14 cellular contexts compared by ENCODE assay signal in the genomic region with DNA sequence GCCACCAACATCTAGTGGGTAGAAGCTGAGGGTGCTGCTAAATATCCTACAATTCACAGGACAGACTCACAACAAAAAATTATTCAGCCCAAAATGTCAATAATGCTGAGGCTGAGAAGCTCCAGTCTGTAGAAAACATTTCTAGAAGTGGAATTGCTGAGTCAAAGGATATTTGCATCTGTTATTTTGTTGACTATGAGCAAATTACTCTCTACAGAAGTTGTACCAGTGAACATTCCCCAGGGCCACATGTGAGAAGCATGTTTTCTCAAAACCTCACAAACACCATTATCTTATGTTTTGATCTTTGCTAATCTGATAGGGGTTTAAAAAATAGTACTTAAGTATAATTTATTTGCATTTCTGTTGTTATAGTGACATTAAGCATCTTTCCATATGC.
DNase-seq lines count a peak whose midpoint lies in the region; ATAC-seq lines count a peak whose summit lies in the region.
"Had no signal": no experiment of that assay in that cellular context is flagged by ENCODE, and none has a peak within 500 bp of the region (broad histone marks: within the 10 kb centered on the region; RNA-seq: fewer than 3 reads in every experiment).

No MANE protein-coding gene starts in this region.

- H3K4me3 ChIP-seq in SK-N-MC, result no peak overlapping the region
- no peak overlapping the region for H3K4me3 ChIP-seq in effector memory CD4-positive, alpha-beta T cell (ENCODE audit: insufficient read depth, low read depth, low read length, poor library complexity, severe bottlenecking)
- H3K4me3 ChIP-seq: adrenal gland, left ventricle myocardium inferior had no signal

- no peak overlapping the region for H3K27ac ChIP-seq in SK-N-MC
- peak overlapping the region; percentile 78 for H3K27ac ChIP-seq in effector memory CD4-positive, alpha-beta T cell (ENCODE audit: insufficient read depth, low read length, poor library complexity, severe bottlenecking)
- H3K27ac ChIP-seq: adrenal gland, left ventricle myocardium inferior had no signal

- H3K36me3 ChIP-seq in SK-N-MC (ENCODE audit: insufficient read depth, low read length), result no peaks in the 10 kb centered on the region
- H3K36me3 ChIP-seq in effector memory CD4-positive, alpha-beta T cell (ENCODE audit: control insufficient read depth, insufficient read depth, low read length), result peaks cover 34% of the 10 kb centered on the region
- H3K36me3 ChIP-seq: adrenal gland, left ventricle myocardium inferior, spleen had no signal

- H3K9me3 ChIP-seq in SK-N-MC (ENCODE audit: low read depth, low read length), result no peaks in the 10 kb centered on the region
- H3K9me3 ChIP-seq in effector memory CD4-positive, alpha-beta T cell (ENCODE audit: control insufficient read depth, low read length), result no peaks in the 10 kb centered on the region
- H3K9me3 ChIP-seq: adrenal gland had no signal

- peaks cover 89% of the 10 kb centered on the region for H3K4me1 ChIP-seq in effector memory CD4-positive, alpha-beta T cell (ENCODE audit: control insufficient read depth, insufficient read depth, low read length, poor library complexity, severe bottlenecking)
- H3K4me1 ChIP-seq: adrenal gland, left ventricle myocardium inferior had no signal

- H3K9ac ChIP-seq in SK-N-MC (ENCODE audit: insufficient read length), result no peak overlapping the region

- H3K27me3 ChIP-seq in effector memory CD4-positive, alpha-beta T cell (replicated peaks; ENCODE audit: control insufficient read depth, insufficient read depth, low read length, poor library complexity, severe bottlenecking), result no peaks in the 10 kb centered on the region
- H3K27me3 ChIP-seq: adrenal gland, spleen had no signal

- peak; percentile 7 to 28 for ATAC-seq in activated CD4-positive, CD25-positive, alpha-beta regulatory T cell treated with anti-CD3 and anti-CD28 coated beads, Interleukin-2, amount 50 U/mL, for 24 hours
- ATAC-seq in GM21786 (IDR thresholded peaks at IDR 0.05; ENCODE audit: unreplicated experiment) (peak; percentile 53), HG03039 (IDR thresholded peaks at IDR 0.05; ENCODE audit: unreplicated experiment) (no peak)

- no peak for DNase-seq in activated CD4-positive, CD25-positive, alpha-beta regulatory T cell treated with anti-CD3 and anti-CD28 coated beads, Interleukin-2, amount 50 U/mL, for 72 hours
- peak; percentile 3 for DNase-seq in SK-N-MC (ENCODE audit: low read depth, low spot score)
- DNase-seq in effector memory CD4-positive, alpha-beta T cell, result no peak
- DNase-seq in activated gamma-delta T cell treated with Interleukin-2 at 50 U/mL for 16 hours, result no peak
- no peak for DNase-seq in NCI-H510A treated with DMSO at 0.1 percent for 48 hours (lab: John Stamatoyannopoulos, UW)
- DNase-seq: activated CD4-positive, alpha-beta T cell treated with anti-CD3 and anti-CD28 coated beads, Interleukin-2, amount 50 U/mL, for 4 hours; adrenal gland; cerebellar nuclear complex; left ventricle myocardium inferior; NCI-H774; spleen had no signal
